8 cellular contexts compared by ENCODE assay signal in genomic region chr11:12827929-12828812, GRCh38.
DNase-seq lines count a peak whose midpoint lies in the region; ATAC-seq and TF ChIP-seq lines count a peak whose summit lies in the region.

No MANE protein-coding gene starts in this region.

- peak overlapping the region; percentile 95 for H3K27ac Mint-ChIP-seq in type B pancreatic cell

- ATAC-seq in HG02852 (IDR thresholded peaks at IDR 0.05; ENCODE audit: unreplicated experiment) = peak; percentile 61
- ATAC-seq in lung (ENCODE audit: insufficient read depth, low FRiP score) = peak; percentile 82
- no peak for ATAC-seq in HG03039 (IDR thresholded peaks at IDR 0.05; ENCODE audit: unreplicated experiment)

- H3K27me3 ChIP-seq in endocrine pancreas (ENCODE audit: control insufficient read depth, insufficient read depth, low read length) = no peaks in the 10 kb centered on the region
- H3K27me3 ChIP-seq in lung (ENCODE audit: control insufficient read depth, insufficient read depth) = no peaks in the 10 kb centered on the region

- H3K36me3 ChIP-seq in OCI-LY7 (ENCODE audit: insufficient read depth, low read length) = no peaks in the 10 kb centered on the region
- no peaks in the 10 kb centered on the region for H3K36me3 ChIP-seq in endocrine pancreas (ENCODE audit: control insufficient read depth, insufficient read depth, low read length)
- no peaks in the 10 kb centered on the region for H3K36me3 ChIP-seq in lung (ENCODE audit: control insufficient read depth in 2 of 2, insufficient read depth in 2 of 2, low read length in 2 of 2)

- H3K27ac ChIP-seq in OCI-LY7 (ENCODE audit: low read depth, low read length, poor library complexity, severe bottlenecking) = no peak overlapping the region
- H3K27ac ChIP-seq in lung (ENCODE audit: low read depth in 1 of 2, low read length in 1 of 2) = peak overlapping the region; percentile 60 to 90

- H3K9me2 ChIP-seq in OCI-LY7 (ENCODE audit: insufficient read depth, low read length) = no peaks in the 10 kb centered on the region

- H3K9me3 ChIP-seq in OCI-LY7 (ENCODE audit: low read length) (0 out of 2 replicates have a peak, but pooled peaks cover 4% of the 10 kb centered on the region), endocrine pancreas (ENCODE audit: control insufficient read depth, low read length) (no peaks in the 10 kb centered on the region), lung (ENCODE audit: control insufficient read depth in 2 of 2, insufficient read depth in 1 of 2, low read length in 1 of 2) (no peaks in the 10 kb centered on the region)

- no peaks in the 10 kb centered on the region for H3K9me3 Mint-ChIP-seq in type B pancreatic cell

- H3K4me1 Mint-ChIP-seq in type B pancreatic cell (ENCODE audit: unreplicated experiment) = peaks cover 67% of the 10 kb centered on the region

- H4K20me1 ChIP-seq in OCI-LY7 (ENCODE audit: insufficient read depth, low read length) = no peaks in the 10 kb centered on the region

- H3K36me3 Mint-ChIP-seq in type B pancreatic cell = peaks cover 5% of the 10 kb centered on the region

- no peaks in the 10 kb centered on the region for H3K27me3 Mint-ChIP-seq in type B pancreatic cell

- 8 to 9% methylated on average over 17 of the region's 17 CpGs for WGBS in lung, 2 donors

- H3K4me3 Mint-ChIP-seq in type B pancreatic cell = peak overlapping the region; percentile 92

- CTCF ChIA-PET in OCI-LY7 (lab: Charles Lee; ENCODE audit: unreplicated experiment) = no interaction called here

- peak overlapping the region; percentile 43; the same call in 1 of the 2 replicates for H2AFZ ChIP-seq in OCI-LY7 (ENCODE audit: low read length)

- intact Hi-C loops in OCI-LY7 (cut with micrococcal nuclease; ENCODE audit: unreplicated experiment) = no loop called here

- POLR2A ChIA-PET in OCI-LY7 (lab: Charles Lee) = interaction anchor here (1.7 kb wide), 1 partner anchor 15 kb away, joined by 6 read pairs; no protein-coding TSS in a partner anchor

- no peaks in the 10 kb centered on the region for H3K79me2 ChIP-seq in OCI-LY7 (ENCODE audit: insufficient read depth, low read depth, low read length)

- BruUV-seq in OCI-LY7 (replicated peaks; lab: Mats Ljungman, UMichigan) = no TSS peak

- peak overlapping the region; percentile 19 for H3K9ac ChIP-seq in endocrine pancreas (ENCODE audit: control insufficient read depth, insufficient read depth, low read length)

- H3K4me2 ChIP-seq in OCI-LY7 (ENCODE audit: low read length) = peak overlapping the region; percentile 55

- TF ChIP-seq CTCF in OCI-LY7 (conservative IDR thresholded peaks at IDR 0.05; ENCODE audit: low read length) (no peak), lung (IDR thresholded peaks at IDR 0.05; ENCODE audit: control extremely low read depth, extremely low read depth) (no peak), type B pancreatic cell (conservative IDR thresholded peaks at IDR 0.05) (no peak)

- H3K4me3 ChIP-seq in GM08714 (ENCODE audit: low read length) (peak overlapping the region; percentile 31; the same call in 1 of the 2 replicates), OCI-LY7 (ENCODE audit: low read depth, low read length, poor library complexity, severe bottlenecking) (peak overlapping the region; percentile 48), endocrine pancreas (ENCODE audit: control insufficient read depth, insufficient read depth, low read length) (peak overlapping the region; percentile 74), lung (peak overlapping the region; percentile 5)

- H3K4me1 ChIP-seq in OCI-LY7 (ENCODE audit: insufficient read depth, low read length, poor library complexity, severe bottlenecking) (peaks cover 21% of the 10 kb centered on the region), endocrine pancreas (ENCODE audit: control insufficient read depth, insufficient read depth, low read length) (peaks cover 23% of the 10 kb centered on the region), lung (ENCODE audit: control insufficient read depth in 2 of 2, insufficient read depth in 2 of 2, low read length in 2 of 2) (peaks cover 15 to 34% of the 10 kb centered on the region in 2 donors)

- DNase-seq in OCI-LY7 (ENCODE audit: low spot score) (peak; percentile 46), lung (ENCODE audit: low spot score) (no peak), type B pancreatic cell (ENCODE audit: extremely low spot score, unreplicated experiment) (no peak), NAMALWA (ENCODE audit: low spot score) (no peak)

Comparison
In these comparisons a context has a peak if more than half of its experiments do, and no peak if none do; other contexts are left out.
1. H3K4me3 ChIP-seq: peak in every context shown above with its lines; median percentile 74 in endocrine pancreas; 48 in OCI-LY7; 31 in GM08714; 5 in lung.